15 cellular contexts compared by ENCODE assay signal in genomic region chr21:14086553-14086952, GRCh38.
A peak's percentile ranks its signal among the peaks of the same experiment; 100 is the strongest.
DNase-seq lines count a peak whose midpoint lies in the region; ATAC-seq and TF ChIP-seq lines count a peak whose summit lies in the region.
"Had no signal": no experiment of that assay in that cellular context is flagged by ENCODE, and none has a peak within 500 bp of the region (broad histone marks: within the 10 kb centered on the region; RNA-seq: fewer than 3 reads in every experiment).

No MANE protein-coding gene starts in this region.

- no peak overlapping the region for H3K23ac ChIP-seq in H9 (ENCODE audit: insufficient read length, low read depth, low read length)

- H2AFZ ChIP-seq in H9 (ENCODE audit: low read length) = no peak overlapping the region

- H3K36me3 Mint-ChIP-seq in H9 (ENCODE audit: insufficient read depth in 1 of 3, low read depth in 3 of 3) (peaks cover 12 to 31% (median 21%) of the 10 kb centered on the region in 3 experiments), T-cell (no peaks in the 10 kb centered on the region)

- no peaks in the 10 kb centered on the region for H4K20me1 ChIP-seq in H9 (ENCODE audit: control insufficient read depth, insufficient read depth, insufficient read length)

- H3K27ac ChIP-seq in H9 (ENCODE audit: insufficient read length, low read depth, low read length) = no peak overlapping the region

- in situ Hi-C loops in GM13977 (cut with MboI; ENCODE audit: low pct_unique_long_range_greater_than_20kb, low sequenced_read_pairs, unreplicated experiment) = no loop called here

- no peaks in the 10 kb centered on the region for H3K79me1 ChIP-seq in H9 (ENCODE audit: insufficient read depth, low read depth, low read length, poor library complexity, severe bottlenecking)

- H3K56ac ChIP-seq in H9 (ENCODE audit: insufficient read length, low read depth, low read length) = no peak overlapping the region

- no peak overlapping the region for H2AK5ac ChIP-seq in H9 (ENCODE audit: insufficient read length, low read length)

- no peak overlapping the region for H3K4me2 ChIP-seq in H9 (ENCODE audit: insufficient read depth, insufficient read length, low read length)

- H3K9me3 Mint-ChIP-seq in H9 = peaks cover 60 to 62% of the 10 kb centered on the region in 2 experiments
- H3K9me3 Mint-ChIP-seq in T-cell = peaks cover 0 to 13% (median 0%) of the 10 kb centered on the region in 3 donors

- no peak overlapping the region for H3K4ac ChIP-seq in H9 (ENCODE audit: low read depth, low read length)

- H3K9me3 ChIP-seq in H9 (ENCODE audit: control insufficient read depth, low read depth, low read length) = no peaks in the 10 kb centered on the region
- H3K9me3 ChIP-seq: BE2C, HAP-1 had no signal

- H4K8ac ChIP-seq in H9 (replicated peaks; ENCODE audit: insufficient read length, low read depth, low read length) = no peak overlapping the region

- H3K14ac ChIP-seq in H9 (ENCODE audit: insufficient read depth, low read length) = no peak overlapping the region

- peak; percentile 52 for DNase-seq in GM13977 (ENCODE audit: low spot score)
- no peak for DNase-seq in H9
- DNase-seq in Ammon's horn (ENCODE audit: low spot score) = no peak
- no peak for DNase-seq in T-cell
- DNase-seq in DMS79 treated with DMSO at 0.1 percent for 48 hours (lab: John Stamatoyannopoulos, UW) = no peak
- DNase-seq: BE2C; central memory CD4-positive, alpha-beta T cell; IMR-90; NCI-H1048; substantia nigra had no signal

- no peaks in the 10 kb centered on the region for H3K4me1 Mint-ChIP-seq in H9
- H3K4me1 Mint-ChIP-seq in T-cell = no peaks in the 10 kb centered on the region
- H3K4me1 Mint-ChIP-seq: nephron had no signal

- TF ChIP-seq CTCF in GM13977 (IDR thresholded peaks at IDR 0.05; ENCODE audit: extremely low read depth, insufficient read depth, missing control alignments) = no peak
- no peak for TF ChIP-seq CTCF in H9 (conservative IDR thresholded peaks at IDR 0.05)

- no peak overlapping the region for H3K9ac ChIP-seq in H9 (ENCODE audit: extremely low read depth, insufficient read length, low read length)

- H3K27ac Mint-ChIP-seq in H9 = no peak overlapping the region
- no peak overlapping the region for H3K27ac Mint-ChIP-seq in T-cell
- H3K27ac Mint-ChIP-seq: nephron had no signal

- no peaks in the 10 kb centered on the region for H3K23me2 ChIP-seq in H9 (ENCODE audit: insufficient read length, low read depth, low read length, poor library complexity, severe bottlenecking)

- peak; percentile 82 for ATAC-seq in GM18858 (IDR thresholded peaks at IDR 0.05; ENCODE audit: unreplicated experiment)
- ATAC-seq in GM21786 (IDR thresholded peaks at IDR 0.05; ENCODE audit: unreplicated experiment) = peak; percentile 70
- peak; percentile 70 for ATAC-seq in HG03442 (IDR thresholded peaks at IDR 0.05; ENCODE audit: unreplicated experiment)
- no peak for ATAC-seq in T-cell (replicated peaks in 1 of 4)

- no peak overlapping the region for H3T11ph ChIP-seq in H9 (ENCODE audit: low read length)

- H3K18ac ChIP-seq in H9 (ENCODE audit: insufficient read length, low read depth, low read length) = no peak overlapping the region

- no peak overlapping the region for H4K91ac ChIP-seq in H9 (ENCODE audit: insufficient read length, low read depth, low read length)

- no peak overlapping the region for H4K5ac ChIP-seq in H9 (ENCODE audit: insufficient read length, low read depth, low read length)

- H3K27me3 Mint-ChIP-seq in H9 (ENCODE audit: low read depth) (no peaks in the 10 kb centered on the region; the same call in 1 of the 2 replicates), T-cell (no peaks in the 10 kb centered on the region)

- no peak overlapping the region for H2BK5ac ChIP-seq in H9 (ENCODE audit: insufficient read length, low read length)

- POLR2A ChIA-PET in T-cell (lab: Charles Lee) = no interaction called here

- H3K79me2 ChIP-seq in H9 (ENCODE audit: insufficient read depth, low read length) = no peaks in the 10 kb centered on the region

- H2BK120ac ChIP-seq in H9 (ENCODE audit: low read depth, low read length, poor library complexity, severe bottlenecking) = no peak overlapping the region

- no peaks in the 10 kb centered on the region for H3K4me1 ChIP-seq in H9 (ENCODE audit: insufficient read depth, low read length)
- H3K4me1 ChIP-seq: BE2C, HAP-1 had no signal

- no peak overlapping the region for H2BK12ac ChIP-seq in H9 (ENCODE audit: insufficient read length, low read depth, low read length)

- no peaks in the 10 kb centered on the region for H3K27me3 ChIP-seq in H9 (ENCODE audit: insufficient read depth, low read length)
- H3K27me3 ChIP-seq: BE2C had no signal

- no peak overlapping the region for H3K4me3 Mint-ChIP-seq in H9
- no peak overlapping the region for H3K4me3 Mint-ChIP-seq in T-cell
- H3K4me3 Mint-ChIP-seq: nephron had no signal

- CTCF ChIA-PET in T-cell (lab: Charles Lee) = no interaction called here

- H2BK15ac ChIP-seq in H9 (ENCODE audit: low read depth, low read length) = no peak overlapping the region

- H2BK20ac ChIP-seq in H9 (ENCODE audit: low read depth, low read length, poor library complexity, severe bottlenecking) = no peak overlapping the region

Comparison
In these comparisons a context has a peak if more than half of its experiments do, and no peak if none do; other contexts are left out.
1. ATAC-seq: peak in GM18858 (single experiment), GM21786 (single experiment) and HG03442 (single experiment); none in T-cell (0 of 4).